36 cellular contexts compared by ENCODE assay signal in the genomic region with DNA sequence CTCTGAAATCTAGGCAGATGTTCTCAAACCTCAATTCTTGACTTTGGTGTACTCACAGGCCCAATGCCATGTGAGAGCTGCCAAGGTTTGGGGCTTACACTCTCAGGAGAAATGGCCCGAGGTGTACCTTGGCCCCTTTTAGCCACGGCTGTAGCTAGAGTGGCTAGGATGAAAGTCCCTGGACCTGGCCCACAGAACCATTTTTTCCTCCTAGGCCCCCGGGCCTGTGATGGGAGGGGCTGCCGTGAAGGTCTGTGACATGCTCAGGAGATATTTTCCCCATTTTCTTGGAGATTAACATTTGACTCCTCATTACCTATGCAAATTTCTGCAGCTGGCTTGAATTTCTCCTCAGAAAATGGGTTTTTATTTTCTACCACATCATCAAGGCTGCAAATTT.
"Had no signal": no experiment of that assay in that cellular context is flagged by ENCODE, and none has a peak within 500 bp of the region (broad histone marks: within the 10 kb centered on the region; RNA-seq: fewer than 3 reads in every experiment).

No MANE protein-coding gene starts in this region.

- H3K27me3 ChIP-seq: adrenal gland, body of pancreas, brain microvascular endothelial cell, breast epithelium had no signal

- H3K9me3 ChIP-seq: adrenal gland had no signal

- H3K4me3 ChIP-seq: adrenal gland, body of pancreas, breast epithelium had no signal

- H3K4me1 ChIP-seq: adrenal gland, body of pancreas, breast epithelium had no signal

- H3K27ac ChIP-seq: adrenal gland, body of pancreas, brain microvascular endothelial cell, breast epithelium, WERI-Rb-1 had no signal

- DNase-seq: activated CD4-positive, alpha-beta memory T cell treated with anti-CD3 and anti-CD28 coated beads for 36 hours; activated CD4-positive, alpha-beta T cell treated with anti-CD3 and anti-CD28 coated beads for 1 hour; activated CD4-positive, alpha-beta T cell treated with anti-CD3 and anti-CD28 coated beads for 36 hours; activated CD4-positive, alpha-beta T cell treated with anti-CD3 and anti-CD28 coated beads for 48 hours; activated CD4-positive, alpha-beta T cell treated with anti-CD3 and anti-CD28 coated beads, Interleukin-2, amount 50 U/mL, for 1 hour; activated CD4-positive, alpha-beta T cell treated with anti-CD3 and anti-CD28 coated beads, Interleukin-2, amount 50 U/mL, for 4 hours; activated CD4-positive, CD25-positive, alpha-beta regulatory T cell; activated CD8-positive, alpha-beta memory T cell treated with anti-CD3 and anti-CD28 coated beads, Interleukin-2, amount 50 U/mL, for 4 hours; activated CD8-positive, alpha-beta T cell treated with anti-CD3 and anti-CD28 coated beads for 36 hours; activated effector memory CD4-positive, alpha-beta T cell treated with anti-CD3 and anti-CD28 coated beads, Interleukin-2, amount 50 U/mL, for 16 hours; activated gamma-delta T cell treated with Interleukin-2 at 50 U/mL for 16 hours; activated naive CD4-positive, alpha-beta T cell; activated naive CD4-positive, alpha-beta T cell treated with anti-CD3 and anti-CD28 coated beads for 36 hours; activated naive CD4-positive, alpha-beta T cell treated with anti-CD3 and anti-CD28 coated beads, Interleukin-2, amount 50 U/mL, for 16 hours; activated naive CD8-positive, alpha-beta T cell treated with anti-CD3 and anti-CD28 coated beads for 36 hours; activated T-cell treated with anti-CD3 and anti-CD28 coated beads for 4 hours; activated T-cell treated with anti-CD3 and anti-CD28 coated beads, Interleukin-2, amount 50 U/mL, for 1 hour; activated T-cell treated with anti-CD3 and anti-CD28 coated beads, Interleukin-2, amount 50 U/mL, for 4 hours; activated T-cell treated with anti-CD3 and anti-CD28 coated beads, Interleukin-2, amount 50 U/mL, for 72 hours; adrenal gland; amniotic stem cell; aorta; body of pancreas; brain microvascular endothelial cell; central memory CD4-positive, alpha-beta T cell; T-helper 1 cell; T-helper 2 cell; T-helper 9 cell; WERI-Rb-1 had no signal

- H3K4me3 Mint-ChIP-seq: activated CD4-positive, alpha-beta memory T cell treated with anti-CD3 and anti-CD28 coated beads for 36 hours; activated CD4-positive, alpha-beta T cell treated with anti-CD3 and anti-CD28 coated beads for 36 hours; activated CD8-positive, alpha-beta T cell treated with anti-CD3 and anti-CD28 coated beads for 36 hours; activated naive CD4-positive, alpha-beta T cell treated with anti-CD3 and anti-CD28 coated beads for 36 hours; activated naive CD8-positive, alpha-beta T cell treated with anti-CD3 and anti-CD28 coated beads for 36 hours; activated T-cell treated with anti-CD3 and anti-CD28 coated beads, Interleukin-2, amount 50 U/mL, for 4 hours; activated T-cell treated with anti-CD3 and anti-CD28 coated beads, Interleukin-2, amount 50 U/mL, for 72 hours; activated T-helper 1 cell treated with anti-CD3 and anti-CD28 coated beads, Interleukin-12 subunit alpha, Interleukin-12 subunit beta, Interleukin-2, Interleukin-4 antibody, amounts not matched to agents 30 ng/mL and 10 ng/mL and 1 ng/mL, durations not matched to agents 14 hours and 24 hours and 36 hours; activated T-helper 17 cell treated with anti-CD3 and anti-CD28 coated beads, Interleukin-2, amount 50 U/mL, for 72 hours; T-helper 1 cell treated with Interleukin-12 subunit alpha and Interleukin-12 subunit beta and Interleukin-4 antibody, amounts not matched to agents 30 μg/mL and 1 μg/mL, for 36 hours; T-helper 2 cell treated with Interferon-gamma antibody and Interleukin-4, amounts not matched to agents 5 μg/mL and 100 μg/mL, for 36 hours; WTC11 had no signal

- H3K27ac Mint-ChIP-seq: activated CD4-positive, alpha-beta memory T cell treated with anti-CD3 and anti-CD28 coated beads for 36 hours; activated CD4-positive, alpha-beta T cell treated with anti-CD3 and anti-CD28 coated beads for 36 hours; activated CD8-positive, alpha-beta T cell treated with anti-CD3 and anti-CD28 coated beads for 36 hours; activated naive CD4-positive, alpha-beta T cell treated with anti-CD3 and anti-CD28 coated beads for 36 hours; activated naive CD4-positive, alpha-beta T cell treated with anti-CD3 and anti-CD28 coated beads, Interleukin-2, amount 50 U/mL, for 72 hours; activated naive CD8-positive, alpha-beta T cell treated with anti-CD3 and anti-CD28 coated beads for 36 hours; activated T-cell treated with anti-CD3 and anti-CD28 coated beads, Interleukin-2, amount 50 U/mL, for 72 hours; activated T-helper 1 cell treated with anti-CD3 and anti-CD28 coated beads, Interleukin-12 subunit alpha, Interleukin-12 subunit beta, Interleukin-2, Interleukin-4 antibody, amounts not matched to agents 30 ng/mL and 10 ng/mL and 1 ng/mL, durations not matched to agents 14 hours and 24 hours and 36 hours; activated T-helper 17 cell treated with anti-CD3 and anti-CD28 coated beads, Interleukin-2, amount 50 U/mL, for 72 hours; T-helper 1 cell treated with Interleukin-12 subunit alpha and Interleukin-12 subunit beta and Interleukin-4 antibody, amounts not matched to agents 30 μg/mL and 1 μg/mL, for 36 hours; T-helper 2 cell treated with Interferon-gamma antibody and Interleukin-4, amounts not matched to agents 5 μg/mL and 100 μg/mL, for 36 hours; WTC11 had no signal

- H3K27me3 Mint-ChIP-seq: activated CD4-positive, alpha-beta memory T cell treated with anti-CD3 and anti-CD28 coated beads for 36 hours; activated CD4-positive, alpha-beta T cell treated with anti-CD3 and anti-CD28 coated beads for 36 hours; activated CD8-positive, alpha-beta T cell treated with anti-CD3 and anti-CD28 coated beads for 36 hours; activated naive CD8-positive, alpha-beta T cell treated with anti-CD3 and anti-CD28 coated beads for 36 hours; activated T-helper 17 cell treated with anti-CD3 and anti-CD28 coated beads, Interleukin-2, amount 50 U/mL, for 72 hours had no signal

- H3K36me3 Mint-ChIP-seq: activated CD4-positive, alpha-beta memory T cell treated with anti-CD3 and anti-CD28 coated beads for 36 hours; activated naive CD8-positive, alpha-beta T cell treated with anti-CD3 and anti-CD28 coated beads for 36 hours had no signal

- H3K36me3 ChIP-seq: adrenal gland, brain microvascular endothelial cell, breast epithelium, WERI-Rb-1 had no signal

- H3K4me1 Mint-ChIP-seq: activated CD4-positive, alpha-beta T cell treated with anti-CD3 and anti-CD28 coated beads for 36 hours; activated naive CD8-positive, alpha-beta T cell treated with anti-CD3 and anti-CD28 coated beads for 36 hours; activated T-helper 17 cell treated with anti-CD3 and anti-CD28 coated beads, Interleukin-2, amount 50 U/mL, for 72 hours had no signal
